1 cellular context compared by ENCODE assay signal in genomic region chr19:58572026-58572817, GRCh38.
TF ChIP-seq lines count a peak whose summit lies in the region.

No MANE protein-coding gene starts in this region.

TF ChIP-seq in HepG2, 621 proteins besides CTCF, POLR2A, EP300 and RAD21:
- TF ChIP-seq ZBTB25 (CRISPR knock-in tag; IDR thresholded peaks at IDR 0.05): no peak
- no peak for TF ChIP-seq JUNB (CRISPR knock-in tag; IDR thresholded peaks at IDR 0.05; ENCODE audit: borderline replicate concordance)
- TF ChIP-seq RFX1 (IDR thresholded peaks at IDR 0.05): no peak
- 0 out of 2 replicates have a peak, but pooled peaks have one; percentile 26 for TF ChIP-seq ZNF441 (CRISPR knock-in tag; IDR thresholded peaks at IDR 0.05; ENCODE audit: borderline replicate concordance)
- TF ChIP-seq RBM39 (IDR thresholded peaks at IDR 0.05; ENCODE audit: low read depth, low read length, poor library complexity, severe bottlenecking): peak; percentile 1
- peak; percentile 38; the same call in 1 of the 2 replicates for TF ChIP-seq ZNF784 (CRISPR knock-in tag; IDR thresholded peaks at IDR 0.05; ENCODE audit: borderline replicate concordance)
- TF ChIP-seq ZNF792 (CRISPR knock-in tag; IDR thresholded peaks at IDR 0.05): no peak
- 0 out of 2 replicates have a peak, but pooled peaks have one; percentile 20 for TF ChIP-seq HDAC1 (CRISPR knock-in tag; IDR thresholded peaks at IDR 0.05)
- 0 out of 2 replicates have a peak, but pooled peaks have one; percentile 6 for TF ChIP-seq ZNF761 (CRISPR knock-in tag; conservative IDR thresholded peaks at IDR 0.05)
- TF ChIP-seq ZNF615 (CRISPR knock-in tag; IDR thresholded peaks at IDR 0.05; ENCODE audit: borderline replicate concordance): no peak
- TF ChIP-seq ATF7-NPFF (CRISPR knock-in tag; IDR thresholded peaks at IDR 0.05; ENCODE audit: low read depth): no peak
- TF ChIP-seq ETS1 (CRISPR knock-in tag; IDR thresholded peaks at IDR 0.05): no peak
- no peak for TF ChIP-seq IRX3 (CRISPR knock-in tag; IDR thresholded peaks at IDR 0.05; ENCODE audit: borderline replicate concordance, low read depth)
- TF ChIP-seq RELA (CRISPR knock-in tag; IDR thresholded peaks at IDR 0.05): no peak
- TF ChIP-seq ZNF33B (CRISPR knock-in tag; IDR thresholded peaks at IDR 0.05): 0 out of 2 replicates have a peak, but pooled peaks have one; percentile 11
- peak; percentile 94 for TF ChIP-seq ZNF326 (CRISPR knock-in tag; IDR thresholded peaks at IDR 0.05; ENCODE audit: borderline replicate concordance)
- peak; percentile 88 for TF ChIP-seq YY1 (IDR thresholded peaks at IDR 0.05; ENCODE audit: insufficient read depth, insufficient replicate concordance, low read depth, low read length)
- peak; percentile 50; the same call in 1 of the 2 replicates for TF ChIP-seq ZBTB38 (CRISPR knock-in tag; IDR thresholded peaks at IDR 0.05)
- peak; percentile 75 for TF ChIP-seq HCFC1 (IDR thresholded peaks at IDR 0.05; ENCODE audit: low read depth, low read length)
- TF ChIP-seq ZNF280D (CRISPR knock-in tag; IDR thresholded peaks at IDR 0.05): 0 out of 2 replicates have a peak, but pooled peaks have one; percentile 47
- 0 out of 2 replicates have a peak, but pooled peaks have one; percentile 84 for TF ChIP-seq ZFP82 (CRISPR knock-in tag; IDR thresholded peaks at IDR 0.05; ENCODE audit: borderline replicate concordance)
- TF ChIP-seq ZNF816 (CRISPR knock-in tag; IDR thresholded peaks at IDR 0.05; ENCODE audit: borderline replicate concordance): peak; percentile 65; the same call in 1 of the 2 replicates
- TF ChIP-seq GABPB1 (CRISPR knock-in tag; IDR thresholded peaks at IDR 0.05): peak; percentile 95; the same call in 1 of the 2 replicates
- TF ChIP-seq TARDBP (CRISPR knock-in tag; IDR thresholded peaks at IDR 0.05): 0 out of 2 replicates have a peak, but pooled peaks have one; percentile 29
- TF ChIP-seq IKZF5 (CRISPR knock-in tag; IDR thresholded peaks at IDR 0.05): peak; percentile 51; the same call in 1 of the 2 replicates
- TF ChIP-seq SUZ12 (IDR thresholded peaks at IDR 0.05; ENCODE audit: low read depth, low read length): peak; percentile 45; the same call in 1 of the 2 replicates
- peak; percentile 52; the same call in 1 of the 2 replicates for TF ChIP-seq WIZ (CRISPR knock-in tag; IDR thresholded peaks at IDR 0.05)
- no peak for TF ChIP-seq GABPA (IDR thresholded peaks at IDR 0.05; ENCODE audit: low read depth, low read length)
- TF ChIP-seq GABPA (CRISPR knock-in tag; IDR thresholded peaks at IDR 0.05; ENCODE audit: low read depth): peak; percentile 92
- 0 out of 2 replicates have a peak, but pooled peaks have one; percentile 6 for TF ChIP-seq ZBTB4 (CRISPR knock-in tag; IDR thresholded peaks at IDR 0.05; ENCODE audit: borderline replicate concordance)
- TF ChIP-seq SALL1 (CRISPR knock-in tag; IDR thresholded peaks at IDR 0.05): peak; percentile 24; the same call in 1 of the 2 replicates
- 0 out of 2 replicates have a peak, but pooled peaks have one; percentile 33 for TF ChIP-seq FOXA3 (CRISPR knock-in tag; IDR thresholded peaks at IDR 0.05)
